24 cellular contexts compared by ENCODE assay signal in genomic region chr10:115982526-115982925, GRCh38.
"Had no signal": no experiment of that assay in that cellular context is flagged by ENCODE, and none has a peak within 500 bp of the region (broad histone marks: within the 10 kb centered on the region; RNA-seq: fewer than 3 reads in every experiment).

No MANE protein-coding gene starts in this region.

- H3K36me3 ChIP-seq: stomach, suprapubic skin, thoracic aorta, thyroid gland, tibial artery, tibial nerve, transverse colon, upper lobe of left lung, upper lobe of right lung, uterus, vagina had no signal

- H3K4me3 ChIP-seq: stomach, suprapubic skin, testis, thoracic aorta, thyroid gland, tibial artery, tibial nerve, transverse colon, upper lobe of left lung, upper lobe of right lung, uterus, vagina had no signal

- FAIRE-seq: urothelium cell line had no signal

- H3K27me3 ChIP-seq: stomach, suprapubic skin, testis, thyroid gland, tibial artery, tibial nerve, transverse colon, upper lobe of left lung, upper lobe of right lung, uterus, vagina had no signal

- H3K4me1 ChIP-seq: suprapubic skin, testis, transverse colon, upper lobe of left lung, upper lobe of right lung, uterus, vagina had no signal

- H3K27ac ChIP-seq: stomach, suprapubic skin, testis, thoracic aorta, tibial artery, tibial nerve, transverse colon, upper lobe of left lung, upper lobe of right lung, uterus, vagina had no signal

- DNase-seq: stimulated activated CD4-positive, alpha-beta T cell treated with anti-CD3 and anti-CD28 coated beads, Interleukin-2, amount 100 ng/mL, for 48 hours; stimulated activated CD4-positive, alpha-beta T cell treated with anti-CD3 and anti-CD28 coated beads, Interleukin-4, amount 100 ng/mL, for 1 hour; stimulated activated CD4-positive, alpha-beta T cell treated with anti-CD3 and anti-CD28 coated beads, Interleukin-4, amount 100 ng/mL, for 24 hours; stimulated activated CD4-positive, alpha-beta T cell treated with anti-CD3 and anti-CD28 coated beads, Interleukin-4, amount 100 ng/mL, for 4 hours; stimulated activated CD8-positive, alpha-beta memory T cell treated with anti-CD3 and anti-CD28 coated beads, Interleukin-4, amount 100 ng/mL, for 48 hours; stimulated activated naive B cell treated with anti-CD40 and anti-IgM and Interleukin-4, amounts not matched to agents 10 μg/mL and 1 μg/mL and 100 μg/mL, for 72 hours; stimulated activated naive CD4-positive, alpha-beta T cell; stimulated activated naive CD4-positive, alpha-beta T cell treated with Interleukin-2 at 50 U/mL for 16 hours; stimulated activated naive CD8-positive, alpha-beta T cell treated with anti-CD3 and anti-CD28 coated beads, Interleukin-15, amount 100 ng/mL, for 72 hours; stimulated activated naive CD8-positive, alpha-beta T cell treated with anti-CD3 and anti-CD28 coated beads, Interleukin-15, Interleukin-2, amounts not matched to agents 100 U/mL and 50 U/mL, for 24 hours; stomach; substantia nigra; testis; thyroid gland; tibial artery; transverse colon; upper lobe of left lung; upper lobe of right lung; uterus had no signal
